Comparison of ENCODE assay signal across 1 cellular context in the genomic region with DNA sequence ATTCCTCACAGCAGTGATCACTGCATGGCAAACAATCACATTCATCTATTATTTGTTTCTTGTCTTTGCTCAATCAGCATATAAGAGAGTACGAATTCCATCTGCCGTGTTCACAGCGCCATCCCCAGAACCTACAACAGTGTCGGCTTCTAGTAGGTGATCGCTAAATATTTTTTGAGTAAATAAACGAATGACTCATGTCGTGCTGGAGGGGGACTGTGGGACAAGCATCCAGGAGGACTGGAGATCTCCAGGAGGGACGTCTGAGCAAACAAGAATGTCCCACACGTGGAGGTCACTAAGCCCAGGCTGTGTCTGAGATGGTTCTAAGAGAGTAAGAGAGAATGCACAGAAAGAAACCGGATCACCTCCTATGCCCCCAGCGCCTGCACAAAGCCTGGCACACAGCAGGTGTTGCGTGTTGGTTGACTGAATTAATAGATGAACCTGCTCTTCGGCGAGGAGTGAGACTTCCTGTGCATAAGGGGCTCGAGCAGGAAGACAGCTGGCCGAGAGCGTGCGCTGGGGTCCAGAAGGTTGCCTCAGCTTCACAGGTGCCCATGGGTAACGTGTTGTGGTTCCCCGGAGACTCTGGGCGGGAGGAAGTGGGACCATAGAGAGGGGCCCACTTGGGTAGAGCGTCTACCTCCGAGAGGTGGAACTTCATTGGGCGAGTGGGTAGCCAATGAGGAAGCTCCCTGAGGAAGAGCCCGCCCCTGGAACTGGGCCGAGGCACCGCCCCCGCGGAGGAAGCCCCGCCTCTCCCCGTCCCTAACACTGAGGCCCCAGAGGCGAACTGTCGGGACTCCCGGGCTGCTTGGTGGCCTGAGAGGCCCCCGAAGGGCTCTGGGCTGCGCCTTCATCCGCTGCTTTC.
TF ChIP-seq lines count a peak whose summit lies in the region.

No MANE protein-coding gene starts in this region.

TF ChIP-seq in SK-N-SH, 30 proteins besides CTCF, POLR2A, EP300 and RAD21 (continued from another document):
- 0 out of 2 replicates have a peak, but pooled peaks have one; percentile 10 for TF ChIP-seq REST (IDR thresholded peaks at IDR 0.05; ENCODE audit: low read depth, low read length)
- no peak for TF ChIP-seq SIN3A (IDR thresholded peaks at IDR 0.05; ENCODE audit: borderline replicate concordance, low read depth, low read length)
- no peak for TF ChIP-seq RCOR1 (IDR thresholded peaks at IDR 0.05; ENCODE audit: low read length)
- TF ChIP-seq, protein P1, sequence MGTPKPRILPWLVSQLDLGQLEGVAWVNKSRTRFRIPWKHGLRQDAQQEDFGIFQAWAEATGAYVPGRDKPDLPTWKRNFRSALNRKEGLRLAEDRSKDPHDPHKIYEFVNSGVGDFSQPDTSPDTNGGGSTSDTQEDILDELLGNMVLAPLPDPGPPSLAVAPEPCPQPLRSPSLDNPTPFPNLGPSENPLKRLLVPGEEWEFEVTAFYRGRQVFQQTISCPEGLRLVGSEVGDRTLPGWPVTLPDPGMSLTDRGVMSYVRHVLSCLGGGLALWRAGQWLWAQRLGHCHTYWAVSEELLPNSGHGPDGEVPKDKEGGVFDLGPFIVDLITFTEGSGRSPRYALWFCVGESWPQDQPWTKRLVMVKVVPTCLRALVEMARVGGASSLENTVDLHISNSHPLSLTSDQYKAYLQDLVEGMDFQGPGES (IDR thresholded peaks at IDR 0.05; ENCODE audit: low read depth, low read length) = no peak
- 0 out of 2 replicates have a peak, but pooled peaks have one; percentile 38 for TF ChIP-seq GABPA (IDR thresholded peaks at IDR 0.05; ENCODE audit: low read depth)
- TF ChIP-seq TAF1 (IDR thresholded peaks at IDR 0.05; ENCODE audit: borderline replicate concordance, low read depth, low read length) = peak; percentile 64; the same call in 1 of the 2 replicates
- no peak for TF ChIP-seq FOXM1 (IDR thresholded peaks at IDR 0.05; ENCODE audit: low read depth)
- TF ChIP-seq FOSL2 (IDR thresholded peaks at IDR 0.05; ENCODE audit: borderline replicate concordance, low read depth) = no peak
- no peak for TF ChIP-seq FOXJ3 (CRISPR knock-in tag; IDR thresholded peaks at IDR 0.05)
- peak; percentile 62; the same call in 1 of the 2 replicates for TF ChIP-seq MXI1 (IDR thresholded peaks at IDR 0.05; ENCODE audit: low read depth, low read length)
- TF ChIP-seq TEAD4 (IDR thresholded peaks at IDR 0.05; ENCODE audit: borderline replicate concordance, insufficient read depth) = no peak
- TF ChIP-seq POLR2AphosphoS5 (IDR thresholded peaks at IDR 0.05; ENCODE audit: low read depth, low read length) = peak; percentile 81
- TF ChIP-seq, protein P2, sequence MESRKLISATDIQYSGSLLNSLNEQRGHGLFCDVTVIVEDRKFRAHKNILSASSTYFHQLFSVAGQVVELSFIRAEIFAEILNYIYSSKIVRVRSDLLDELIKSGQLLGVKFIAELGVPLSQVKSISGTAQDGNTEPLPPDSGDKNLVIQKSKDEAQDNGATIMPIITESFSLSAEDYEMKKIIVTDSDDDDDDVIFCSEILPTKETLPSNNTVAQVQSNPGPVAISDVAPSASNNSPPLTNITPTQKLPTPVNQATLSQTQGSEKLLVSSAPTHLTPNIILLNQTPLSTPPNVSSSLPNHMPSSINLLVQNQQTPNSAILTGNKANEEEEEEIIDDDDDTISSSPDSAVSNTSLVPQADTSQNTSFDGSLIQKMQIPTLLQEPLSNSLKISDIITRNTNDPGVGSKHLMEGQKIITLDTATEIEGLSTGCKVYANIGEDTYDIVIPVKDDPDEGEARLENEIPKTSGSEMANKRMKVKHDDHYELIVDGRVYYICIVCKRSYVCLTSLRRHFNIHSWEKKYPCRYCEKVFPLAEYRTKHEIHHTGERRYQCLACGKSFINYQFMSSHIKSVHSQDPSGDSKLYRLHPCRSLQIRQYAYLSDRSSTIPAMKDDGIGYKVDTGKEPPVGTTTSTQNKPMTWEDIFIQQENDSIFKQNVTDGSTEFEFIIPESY (IDR thresholded peaks at IDR 0.05; ENCODE audit: borderline replicate concordance, low read depth) = no peak
- TF ChIP-seq NRF1 (IDR thresholded peaks at IDR 0.05; ENCODE audit: low read depth, low read length) = no peak
- TF ChIP-seq PBX3 (IDR thresholded peaks at IDR 0.05) = no peak
- TF ChIP-seq, protein P3, sequence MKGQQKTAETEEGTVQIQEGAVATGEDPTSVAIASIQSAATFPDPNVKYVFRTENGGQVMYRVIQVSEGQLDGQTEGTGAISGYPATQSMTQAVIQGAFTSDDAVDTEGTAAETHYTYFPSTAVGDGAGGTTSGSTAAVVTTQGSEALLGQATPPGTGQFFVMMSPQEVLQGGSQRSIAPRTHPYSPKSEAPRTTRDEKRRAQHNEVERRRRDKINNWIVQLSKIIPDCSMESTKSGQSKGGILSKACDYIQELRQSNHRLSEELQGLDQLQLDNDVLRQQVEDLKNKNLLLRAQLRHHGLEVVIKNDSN (IDR thresholded peaks at IDR 0.05; ENCODE audit: borderline replicate concordance, low read depth) = no peak
- TF ChIP-seq NFIC (IDR thresholded peaks at IDR 0.05; ENCODE audit: borderline replicate concordance) = no peak
- no peak for TF ChIP-seq EZH2phosphoT487 (IDR thresholded peaks at IDR 0.05; ENCODE audit: borderline replicate concordance, low read depth)
- TF ChIP-seq MEF2A (IDR thresholded peaks at IDR 0.05; ENCODE audit: borderline replicate concordance, low read depth) = no peak
- no peak for TF ChIP-seq YY1 (IDR thresholded peaks at IDR 0.05; ENCODE audit: low read depth)
- no peak for TF ChIP-seq TCF12 (IDR thresholded peaks at IDR 0.05)
